Comparison of ENCODE assay signal across 1 cellular context in genomic region chr20:35011589-35012226, GRCh38.
TF ChIP-seq lines count a peak whose summit lies in the region.

No MANE protein-coding gene starts in this region.

TF ChIP-seq in GM12878, 131 proteins besides CTCF, POLR2A, EP300 and RAD21:
- no peak for TF ChIP-seq CBFB (IDR thresholded peaks at IDR 0.05; ENCODE audit: low read depth)
- no peak for TF ChIP-seq REST (IDR thresholded peaks at IDR 0.05; ENCODE audit: low read depth, low read length)
- no peak for TF ChIP-seq TCF12 (IDR thresholded peaks at IDR 0.05; ENCODE audit: low read depth, low read length)
- no peak for TF ChIP-seq FOS (IDR thresholded peaks at IDR 0.05; ENCODE audit: borderline replicate concordance, extremely low read depth, insufficient read length)
- TF ChIP-seq POLR2AphosphoS2 (IDR thresholded peaks at IDR 0.05; ENCODE audit: low read depth, low read length): no peak
- TF ChIP-seq MYB (IDR thresholded peaks at IDR 0.05; ENCODE audit: borderline replicate concordance, low read depth, low read length): no peak
- TF ChIP-seq CBX5 (IDR thresholded peaks at IDR 0.05; ENCODE audit: low read depth): no peak
- TF ChIP-seq TBL1XR1 (IDR thresholded peaks at IDR 0.05; ENCODE audit: low read depth, low read length): no peak
- TF ChIP-seq ZZZ3 (IDR thresholded peaks at IDR 0.05; ENCODE audit: control insufficient read depth, insufficient read length, low read depth): no peak
- TF ChIP-seq DPF2 (IDR thresholded peaks at IDR 0.05): no peak
- TF ChIP-seq YY1 (IDR thresholded peaks at IDR 0.05; ENCODE audit: low read depth, low read length): no peak
- TF ChIP-seq BRCA1 (IDR thresholded peaks at IDR 0.05; ENCODE audit: low read depth, low read length): no peak
- TF ChIP-seq TARDBP (IDR thresholded peaks at IDR 0.05; ENCODE audit: borderline replicate concordance): no peak
- TF ChIP-seq CREM (IDR thresholded peaks at IDR 0.05; ENCODE audit: low read depth): no peak
- TF ChIP-seq ZNF384 (IDR thresholded peaks at IDR 0.05; ENCODE audit: borderline replicate concordance, low read depth, low read length): no peak
- no peak for TF ChIP-seq STAT1 (conservative IDR thresholded peaks at IDR 0.05)
- TF ChIP-seq CEBPB (IDR thresholded peaks at IDR 0.05; ENCODE audit: borderline replicate concordance in 1 of 2, low read depth in 2 of 2, low read length in 2 of 2): no peak
- no peak for TF ChIP-seq NBN (IDR thresholded peaks at IDR 0.05)
- no peak for TF ChIP-seq TCF7 (IDR thresholded peaks at IDR 0.05; ENCODE audit: borderline replicate concordance)
